Comparison of ENCODE assay signal across 7 cellular contexts in genomic region chr4:184472540-184473264, GRCh38. TPM values are rescaled to one million over a fixed set of nuclear protein-coding genes. Genes with fewer than 3 reads are reported as not detected.
DNase-seq lines count a peak whose midpoint lies in the region; TF ChIP-seq lines count a peak whose summit lies in the region.

No MANE protein-coding gene starts in this region.

- peaks cover 7 to 66% (median 51%) of the 10 kb centered on the region in 4 donors for H3K4me1 ChIP-seq in liver (ENCODE audit: control insufficient read depth in 4 of 4, insufficient read depth in 4 of 4, low read length in 3 of 4)

- intact Hi-C loops in dorsolateral prefrontal cortex (cut with DNase I), result loop anchor here (2.0 to 10.0 kb wide), 6 partner anchors 54 to 205 kb away; no protein-coding TSS in a partner anchor

- H3K27ac ChIP-seq in dorsolateral prefrontal cortex (peak overlapping the region; percentile 69 to 100 (median 98)), liver (ENCODE audit: low read depth in 1 of 2, low read length in 2 of 2) (peak overlapping the region; percentile 98 to 100)

- TF ChIP-seq RAD21 in liver (IDR thresholded peaks at IDR 0.05), result peak in 1 of 2 donors; percentile 49

- peak in 11 of 56 donors; percentile 2 to 28 (median 14) for TF ChIP-seq CTCF in dorsolateral prefrontal cortex (IDR thresholded peaks at IDR 0.05 in 54 of 56, conservative IDR thresholded peaks at IDR 0.05 in 2 of 56; ENCODE audit: low read depth in 1 of 56, partially characterized antibody in 56 of 56)
- TF ChIP-seq CTCF in liver (IDR thresholded peaks at IDR 0.05; ENCODE audit: low read depth, low read length, missing input control), result peak; percentile 21

- peaks cover 53% of the 10 kb centered on the region for H3K36me3 Mint-ChIP-seq in activated CD4-positive, alpha-beta T cell treated with anti-CD3 and anti-CD28 coated beads, Interleukin-2, amount 10 ng/mL, durations not matched to agents 7 days and 5 days (ENCODE audit: low read depth)

- WGBS in liver, result under 1% methylated on average over 70 of the region's 70 CpGs

- peak; percentile 91 for DNase-seq in H7
- DNase-seq in NCI-H1105 treated with DMSO at 0.1 percent for 48 hours (lab: John Stamatoyannopoulos, UW), result peak; percentile 38
- peak; percentile 54 for DNase-seq in activated CD4-positive, alpha-beta T cell treated with anti-CD3 and anti-CD28 coated beads, Interleukin-2, amount 10 ng/mL, durations not matched to agents 7 days and 5 days
- DNase-seq in dorsolateral prefrontal cortex, result peak in 8 of 10 donors; percentile 48 to 79 (median 64)
- peak; percentile 28 to 51 for DNase-seq in stimulated activated CD4-positive, alpha-beta T cell treated with anti-CD3 and anti-CD28 coated beads, Interleukin-4, amount 100 ng/mL, for 4 hours

- H3K27me3 ChIP-seq in H7 (ENCODE audit: control insufficient read depth, insufficient read depth, low read length), result no peaks in the 10 kb centered on the region
- H3K27me3 ChIP-seq in dorsolateral prefrontal cortex, result no peaks in the 10 kb centered on the region
- no peaks in the 10 kb centered on the region for H3K27me3 ChIP-seq in liver (ENCODE audit: control insufficient read depth in 4 of 4, insufficient read depth in 4 of 4, low read length in 3 of 4)

- no peaks in the 10 kb centered on the region for H3K9me3 ChIP-seq in liver (ENCODE audit: control insufficient read depth in 4 of 4, low read length in 3 of 4)

- no peaks in the 10 kb centered on the region for H3K36me3 ChIP-seq in H7 (replicated peaks; ENCODE audit: control insufficient read depth, insufficient read depth, low read length)
- no peaks in the 10 kb centered on the region for H3K36me3 ChIP-seq in liver (ENCODE audit: control insufficient read depth in 4 of 4, insufficient read depth in 3 of 4, low read depth in 1 of 4, low read length in 3 of 4)

- TF ChIP-seq POLR2A in GM10847 (IDR thresholded peaks at IDR 0.05; ENCODE audit: extremely low read depth, insufficient read length), result peak; percentile 22

- POLR2A ChIA-PET in activated CD4-positive, alpha-beta T cell treated with anti-CD3 and anti-CD28 coated beads, Interleukin-2, amount 10 ng/mL, durations not matched to agents 7 days and 5 days (lab: Charles Lee), result no interaction called here

- peaks cover 52% of the 10 kb centered on the region for H3K4me1 Mint-ChIP-seq in activated CD4-positive, alpha-beta T cell treated with anti-CD3 and anti-CD28 coated beads, Interleukin-2, amount 10 ng/mL, durations not matched to agents 7 days and 5 days

- CTCF ChIA-PET in activated CD4-positive, alpha-beta T cell treated with anti-CD3 and anti-CD28 coated beads, Interleukin-2, amount 10 ng/mL, durations not matched to agents 7 days and 5 days (lab: Charles Lee), result interaction anchor here (1.0 kb wide), 1 partner anchor 154 kb away, joined by 3 read pairs; no protein-coding TSS in a partner anchor

- H3K27me3 Mint-ChIP-seq in activated CD4-positive, alpha-beta T cell treated with anti-CD3 and anti-CD28 coated beads, Interleukin-2, amount 10 ng/mL, durations not matched to agents 7 days and 5 days, result no peaks in the 10 kb centered on the region

- H3K9me3 Mint-ChIP-seq in activated CD4-positive, alpha-beta T cell treated with anti-CD3 and anti-CD28 coated beads, Interleukin-2, amount 10 ng/mL, durations not matched to agents 7 days and 5 days, result no peaks in the 10 kb centered on the region

- H3K4me3 ChIP-seq in H7 (ENCODE audit: insufficient read depth, low read depth, low read length), result peak overlapping the region; percentile 77
- peak overlapping the region; percentile 62 to 99 (median 88) for H3K4me3 ChIP-seq in dorsolateral prefrontal cortex
- H3K4me3 ChIP-seq in liver (ENCODE audit: low read depth in 1 of 3, low read length in 3 of 3), result peak overlapping the region; percentile 74 to 96 (median 89)

- H3K27ac Mint-ChIP-seq in activated CD4-positive, alpha-beta T cell treated with anti-CD3 and anti-CD28 coated beads, Interleukin-2, amount 10 ng/mL, durations not matched to agents 7 days and 5 days, result peak overlapping the region; percentile 89

- peak overlapping the region; percentile 90 for H3K4me3 Mint-ChIP-seq in activated CD4-positive, alpha-beta T cell treated with anti-CD3 and anti-CD28 coated beads, Interleukin-2, amount 10 ng/mL, durations not matched to agents 7 days and 5 days

- H3K9ac ChIP-seq in liver (ENCODE audit: low read depth in 1 of 2, low read length in 2 of 2), result peak overlapping the region; percentile 87 to 93

TF ChIP-seq in liver, 16 proteins besides CTCF, POLR2A, EP300 and RAD21:
- peak; percentile 12 to 14 for TF ChIP-seq JUND (IDR thresholded peaks at IDR 0.05)
- peak; percentile 66 to 70 for TF ChIP-seq RXRA (IDR thresholded peaks at IDR 0.05)
- TF ChIP-seq NR2F2 (IDR thresholded peaks at IDR 0.05), result no peak
- TF ChIP-seq REST (IDR thresholded peaks at IDR 0.05), result peak; percentile 33
- peak; percentile 31 for TF ChIP-seq MAX (IDR thresholded peaks at IDR 0.05)
- peak; percentile 83 for TF ChIP-seq HNF4G (IDR thresholded peaks at IDR 0.05)
- TF ChIP-seq, protein P1, sequence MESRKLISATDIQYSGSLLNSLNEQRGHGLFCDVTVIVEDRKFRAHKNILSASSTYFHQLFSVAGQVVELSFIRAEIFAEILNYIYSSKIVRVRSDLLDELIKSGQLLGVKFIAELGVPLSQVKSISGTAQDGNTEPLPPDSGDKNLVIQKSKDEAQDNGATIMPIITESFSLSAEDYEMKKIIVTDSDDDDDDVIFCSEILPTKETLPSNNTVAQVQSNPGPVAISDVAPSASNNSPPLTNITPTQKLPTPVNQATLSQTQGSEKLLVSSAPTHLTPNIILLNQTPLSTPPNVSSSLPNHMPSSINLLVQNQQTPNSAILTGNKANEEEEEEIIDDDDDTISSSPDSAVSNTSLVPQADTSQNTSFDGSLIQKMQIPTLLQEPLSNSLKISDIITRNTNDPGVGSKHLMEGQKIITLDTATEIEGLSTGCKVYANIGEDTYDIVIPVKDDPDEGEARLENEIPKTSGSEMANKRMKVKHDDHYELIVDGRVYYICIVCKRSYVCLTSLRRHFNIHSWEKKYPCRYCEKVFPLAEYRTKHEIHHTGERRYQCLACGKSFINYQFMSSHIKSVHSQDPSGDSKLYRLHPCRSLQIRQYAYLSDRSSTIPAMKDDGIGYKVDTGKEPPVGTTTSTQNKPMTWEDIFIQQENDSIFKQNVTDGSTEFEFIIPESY (IDR thresholded peaks at IDR 0.05), result no peak
- no peak for TF ChIP-seq FOXA2 (IDR thresholded peaks at IDR 0.05)
- TF ChIP-seq GABPA (IDR thresholded peaks at IDR 0.05 in 1 of 2, conservative IDR thresholded peaks at IDR 0.05 in 1 of 2), result peak in 1 of 2 donors; percentile 56
- no peak for TF ChIP-seq ATF3 (IDR thresholded peaks at IDR 0.05)
- TF ChIP-seq HNF4A (conservative IDR thresholded peaks at IDR 0.05), result peak; percentile 83 to 87
- TF ChIP-seq EGR1 (IDR thresholded peaks at IDR 0.05; ENCODE audit: low read depth in 2 of 2), result no peak
- no peak for TF ChIP-seq FOXA1 (IDR thresholded peaks at IDR 0.05)
- TF ChIP-seq TAF1 (conservative IDR thresholded peaks at IDR 0.05), result peak; percentile 13
- TF ChIP-seq YY1 (IDR thresholded peaks at IDR 0.05), result peak; percentile 58
- TF ChIP-seq SP1 (IDR thresholded peaks at IDR 0.05), result peak; percentile 78

RNA-seq across cellular contexts. Expression of gene IRF2, which starts 1.6 kb away (rescaled TPM):
- 11.9 and 14.8 TPM in 2 replicates for total RNA-seq in H7 (2014; rRNA removed; shearing (Covaris generic))
- 10 to 100 TPM; 82.1 to 84.3 TPM for total RNA-seq in activated CD4-positive, alpha-beta T cell treated with anti-CD3 and anti-CD28 coated beads, Interleukin-2, amount 10 ng/mL, durations not matched to agents 7 days and 5 days
- total RNA-seq in dorsolateral prefrontal cortex (10 to 100 TPM; 18.8 to 61.7 (median 33.1) TPM), liver (10 to 100 TPM; 24.4 to 25.5 TPM)
- 10 to 100 TPM; 12.9 to 20.1 TPM for polyA plus RNA-seq in liver

Comparison
In these comparisons a context has a peak if more than half of its experiments do, and no peak if none do; other contexts are left out.
1. Peak in every context shown above with its lines: DNase-seq, H3K4me3 ChIP-seq and H3K27ac ChIP-seq.
2. DNase-seq: peak in every context shown above with its lines; median percentile 91 in H7; 64 in dorsolateral prefrontal cortex; 54 in activated CD4-positive, alpha-beta T cell treated with anti-CD3 and anti-CD28 coated beads, Interleukin-2, amount 10 ng/mL, durations not matched to agents 7 days and 5 days; 40 in stimulated activated CD4-positive, alpha-beta T cell treated with anti-CD3 and anti-CD28 coated beads, Interleukin-4, amount 100 ng/mL, for 4 hours; 38 in NCI-H1105 treated with DMSO at 0.1 percent for 48 hours.